In the genomic region with DNA sequence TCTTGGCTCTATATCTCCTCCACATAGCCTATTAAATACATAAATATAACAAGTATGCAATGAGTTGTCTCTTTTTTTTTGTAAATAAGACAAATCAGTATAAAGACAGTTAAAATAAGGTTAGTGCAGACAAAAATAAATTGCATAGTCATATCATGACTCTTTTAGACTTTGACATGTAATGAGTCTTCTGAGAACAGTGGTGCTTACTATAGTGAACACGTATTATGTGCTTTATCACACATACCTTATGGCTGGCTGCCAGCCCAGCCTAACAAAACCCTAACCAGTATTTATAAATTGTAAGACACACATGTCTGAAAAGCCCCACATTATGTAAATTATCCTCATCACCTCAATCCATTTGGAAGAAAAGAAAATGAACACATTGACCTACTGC, we compare ENCODE assay signal across 25 cellular contexts. TPM values are rescaled to one million over a fixed set of nuclear protein-coding genes. Genes with fewer than 3 reads are reported as not detected.
DNase-seq lines count a peak whose midpoint lies in the region; ATAC-seq, FAIRE-seq and TF ChIP-seq lines count a peak whose summit lies in the region.
"Had no signal": no experiment of that assay in that cellular context is flagged by ENCODE, and none has a peak within 500 bp of the region (broad histone marks: within the 10 kb centered on the region; RNA-seq: fewer than 3 reads in every experiment).

No MANE protein-coding gene starts in this region.

- peak overlapping the region in 1 of 2 experiments; percentile 6; a peak in 1 of 4 replicates for H3K9ac ChIP-seq in K562 (ENCODE audit: insufficient read depth in 1 of 2, low read depth in 2 of 2, low read length in 2 of 2)

- FAIRE-seq in K562 (lab: Jason Lieb, UNC): peak; percentile 11
- FAIRE-seq: G401.6 had no signal

- BruUV-seq in K562 (replicated peaks; lab: Mats Ljungman, UMichigan): no TSS peak

- TF ChIP-seq POLR2A in K562 (conservative IDR thresholded peaks at IDR 0.05) (no peak), testis (IDR thresholded peaks at IDR 0.05) (no peak)

- H3K27ac Mint-ChIP-seq in WTC11: no peak overlapping the region
- H3K27ac Mint-ChIP-seq: activated naive CD8-positive, alpha-beta T cell; endodermal cell; nephron progenitor cell had no signal

- peaks cover 4% of the 10 kb centered on the region for H3K9me3 Mint-ChIP-seq in WTC11
- H3K9me3 Mint-ChIP-seq: endodermal cell had no signal

- no peaks in the 10 kb centered on the region for H3K27me3 Mint-ChIP-seq in WTC11 (ENCODE audit: low read depth)
- H3K27me3 Mint-ChIP-seq: activated naive CD8-positive, alpha-beta T cell had no signal

- no peak overlapping the region for H3K27ac ChIP-seq in cardiac muscle cell
- H3K27ac ChIP-seq in left ventricle myocardium inferior (replicated peaks): no peak overlapping the region
- peak overlapping the region; percentile 1; the same call in 1 of the 3 replicates for H3K27ac ChIP-seq in K562 (ENCODE audit: extremely low read depth, low read depth, low read length)
- H3K27ac ChIP-seq in testis: peak overlapping the region; percentile 12 to 62
- H3K27ac ChIP-seq: RWPE1, thyroid gland had no signal

- peak overlapping the region; percentile 9; the same call in 1 of the 2 replicates for H2AFZ ChIP-seq in K562 (ENCODE audit: low read depth, low read length)

- POLR2A ChIA-PET in K562 (lab: Yijun Ruan, JAX): interaction anchor here (1.2 to 1.3 kb wide), 3 partner anchors 8 to 83 kb away, joined by 3 to 4 read pairs (median 3); no protein-coding TSS in a partner anchor
- POLR2A ChIA-PET in WTC11 (lab: Charles Lee): no interaction called here

- no peak for TF ChIP-seq RAD21 in K562 (CRISPR knock-in tag; conservative IDR thresholded peaks at IDR 0.05 in 1 of 2, IDR thresholded peaks at IDR 0.05 in 1 of 2)

- peaks cover 39% of the 10 kb centered on the region for H3K36me3 Mint-ChIP-seq in WTC11
- H3K36me3 Mint-ChIP-seq: activated naive CD8-positive, alpha-beta T cell had no signal

- H3K4me3 ChIP-seq in cardiac muscle cell (no peak overlapping the region), left ventricle myocardium inferior (no peak overlapping the region), K562 (no peak overlapping the region), testis (no peak overlapping the region)
- H3K4me3 ChIP-seq: thyroid gland had no signal

- peak; percentile 41 for ATAC-seq in HG03342 (IDR thresholded peaks at IDR 0.05; ENCODE audit: unreplicated experiment)
- peak; percentile 84 for ATAC-seq in K562
- no peak for ATAC-seq in HG02642 (IDR thresholded peaks at IDR 0.05; ENCODE audit: poor library complexity, unreplicated experiment)
- ATAC-seq in WTC11: no peak
- ATAC-seq: left lobe of liver had no signal

- no peaks in the 10 kb centered on the region for H4K20me1 ChIP-seq in K562 (replicated peaks; ENCODE audit: control insufficient read depth, insufficient read depth, low read length)

- no peaks in the 10 kb centered on the region for H3K79me2 ChIP-seq in K562 (ENCODE audit: control insufficient read depth, insufficient read depth, low read length)

- CTCF ChIA-PET in K562 (lab: Yijun Ruan, JAX; ENCODE audit: low intra/inter-chr PET ratio): interaction anchor here (0.6 kb wide), 1 partner anchor 1188 kb away, joined by 4 read pairs; no protein-coding TSS in a partner anchor
- CTCF ChIA-PET in WTC11 (lab: Charles Lee): no interaction called here

- H3K36me3 ChIP-seq in cardiac muscle cell (no peaks in the 10 kb centered on the region), left ventricle myocardium inferior (no peaks in the 10 kb centered on the region), K562 (ENCODE audit: control insufficient read depth, insufficient read depth, low read length) (peaks cover 50% of the 10 kb centered on the region), testis (ENCODE audit: low read depth, missing control alignments) (no peaks in the 10 kb centered on the region)
- H3K36me3 ChIP-seq: thyroid gland had no signal

- no peaks in the 10 kb centered on the region for H3K9me3 ChIP-seq in cardiac muscle cell (ENCODE audit: low read depth)
- no peaks in the 10 kb centered on the region for H3K9me3 ChIP-seq in left ventricle myocardium inferior (replicated peaks)
- no peaks in the 10 kb centered on the region for H3K9me3 ChIP-seq in K562 (replicated peaks; ENCODE audit: control insufficient read depth, insufficient read depth, low read depth, low read length)
- no peaks in the 10 kb centered on the region for H3K9me3 ChIP-seq in testis
- H3K9me3 ChIP-seq: thyroid gland had no signal

- no peak overlapping the region for H3K4me3 Mint-ChIP-seq in WTC11
- H3K4me3 Mint-ChIP-seq: activated naive CD8-positive, alpha-beta T cell; endodermal cell; nephron progenitor cell had no signal

- TF ChIP-seq CTCF in cardiac muscle cell (IDR thresholded peaks at IDR 0.05; ENCODE audit: low read depth, low read length) (no peak), left ventricle myocardium inferior (IDR thresholded peaks at IDR 0.05; ENCODE audit: borderline replicate concordance) (no peak), K562 (IDR thresholded peaks at IDR 0.05 in 2 of 3, conservative IDR thresholded peaks at IDR 0.05 in 1 of 3; ENCODE audit: insufficient read depth in 2 of 3, low read depth in 1 of 3, low read length in 3 of 3) (0 out of 6 replicates have a peak, but pooled peaks of 1 of the 3 experiments have one; percentile 4), testis (IDR thresholded peaks at IDR 0.05) (no peak), WTC11 (IDR thresholded peaks at IDR 0.05) (no peak)

- peaks cover 22% of the 10 kb centered on the region for H3K4me1 ChIP-seq in cardiac muscle cell (ENCODE audit: low read depth)
- H3K4me1 ChIP-seq in left ventricle myocardium inferior: peaks cover 22% of the 10 kb centered on the region
- peaks cover 0 to 11% of the 10 kb centered on the region in 2 experiments; a peak in 2 of 5 replicates for H3K4me1 ChIP-seq in K562 (replicated peaks in 1 of 2; ENCODE audit: control insufficient read depth in 2 of 2, insufficient read depth in 2 of 2, low read length in 2 of 2)
- H3K4me1 ChIP-seq in testis: peaks cover 34% of the 10 kb centered on the region
- H3K4me1 ChIP-seq: thyroid gland had no signal

- DNase-seq in cardiac muscle cell (ENCODE audit: low read depth in 1 of 2, low spot score in 1 of 2): peak; percentile 4 to 14
- DNase-seq in left ventricle myocardium inferior: no peak
- DNase-seq in K562 (ENCODE audit: extremely low read depth in 1 of 4, low spot score in 3 of 4): peak in 3 of 4 experiments; percentile 18 to 72 (median 47)
- DNase-seq in testis: peak; percentile 24
- DNase-seq in GM19240 (ENCODE audit: insufficient read length, low spot score): no peak
- DNase-seq in WTC11 (ENCODE audit: low spot score): no peak
- DNase-seq: activated CD4-positive, alpha-beta T cell treated with anti-CD3 and anti-CD28 coated beads for 4 hours; DMS153; endodermal cell; HCEC 1CT; KBM-7; MV-4-11; NCI-H187 treated with DMSO at 0.1 percent for 48 hours; NCI-H446; nephron progenitor cell; posterior cingulate gyrus; stimulated activated CD4-positive, alpha-beta T cell treated with anti-CD3 and anti-CD28 coated beads, Interleukin-1b, Interleukin-23, amount 100 ng/mL, for 48 hours; stimulated activated naive CD4-positive, alpha-beta T cell; thyroid gland had no signal

- WGBS in K562 (ENCODE audit: insufficient coverage, low coverage, missing lambda C conversion rate): 13% methylated on average over 1 of the region's 1 CpG
- 52 to 78% methylated on average over 1 of the region's 1 CpG for WGBS in testis, 2 donors

- H3K4me2 ChIP-seq in K562 (ENCODE audit: insufficient read depth, low read length): peak overlapping the region; percentile 13; the same call in 1 of the 2 replicates

- in situ Hi-C loops in K562 (cut with MboI): no loop called here

- TF ChIP-seq EP300 in K562 (IDR thresholded peaks at IDR 0.05; ENCODE audit: low read length): no peak

- H3K27me3 ChIP-seq in cardiac muscle cell: no peaks in the 10 kb centered on the region
- no peaks in the 10 kb centered on the region for H3K27me3 ChIP-seq in left ventricle myocardium inferior (ENCODE audit: low read depth)
- H3K27me3 ChIP-seq in K562 (ENCODE audit: control insufficient read depth in 2 of 2, insufficient read depth in 2 of 2, low read length in 2 of 2): no peaks in the 10 kb centered on the region
- no peaks in the 10 kb centered on the region for H3K27me3 ChIP-seq in testis
- H3K27me3 ChIP-seq: thyroid gland had no signal

- H3K9me1 ChIP-seq in K562 (ENCODE audit: control insufficient read depth, insufficient read depth, low read length): no peaks in the 10 kb centered on the region

- H3K4me1 Mint-ChIP-seq in WTC11: peaks cover 2% of the 10 kb centered on the region; the same call in 1 of the 2 replicates
- H3K4me1 Mint-ChIP-seq: nephron progenitor cell had no signal

- intact Hi-C loops in left ventricle myocardium inferior (cut with micrococcal nuclease): no loop called here
- intact Hi-C loops in K562 (cut with micrococcal nuclease): no loop called here
- intact Hi-C loops in testis (cut with DNase I; ENCODE audit: low total_unique reads): no loop called here

RNA-seq across cellular contexts. Expression of a gene that starts 29.1 kb away (rescaled TPM):
- not detected in 2 replicates for total RNA-seq in cardiac muscle cell
- polyA plus RNA-seq in cardiac muscle cell: not detected in 2 replicates
- not detected for total RNA-seq in left ventricle myocardium inferior
- total RNA-seq in K562 (2011; cell fraction: chromatin; rRNA removed; ENCODE audit: low replicate concordance): not detected in 2 replicates
- total RNA-seq in K562 (2011; cell fraction: nucleolus; rRNA removed): not detected in 2 replicates
- not detected in 2 replicates for total RNA-seq in K562 (2011; cell fraction: nucleoplasm; rRNA removed)
- not detected in 2 replicates for total RNA-seq in K562 (2014; rRNA removed)
- not detected in 2 replicates for total RNA-seq in K562 (2014; rRNA removed; fragmentation: Illumina TruSeq; extraction: Trizol)
- total RNA-seq in K562 (2015; rRNA removed; fragmentation: Illumina TruSeq; extraction: Trizol): not detected in 2 replicates
- total RNA-seq in K562 (2021): not detected in 2 replicates
- 0.08 TPM in 1 of 2 replicates, not detected in the other for polyA plus RNA-seq in K562 (2011; rRNA removed)
- not detected in 2 replicates for polyA plus RNA-seq in K562 (2011; cell fraction: cytosol; rRNA removed)
- polyA plus RNA-seq in K562 (2011; cell fraction: nucleus; rRNA removed): 0.06 TPM in 1 of 2 replicates, not detected in the other
- polyA plus RNA-seq in K562 (2012): 0.14 TPM in 1 of 2 replicates, not detected in the other
- not detected in 2 replicates for polyA plus RNA-seq in K562 (2014; fragmentation: Illumina TruSeq; extraction: Trizol)
- not detected for polyA plus RNA-seq in K562 (2014; fragmentation: Nextera tagmentation; extraction: Ambion mirVana)
- not detected in 2 replicates for polyA plus RNA-seq in K562 (2014; rRNA removed)
- not detected in 2 replicates for polyA minus RNA-seq in K562 (2011; rRNA and poly(A)+ RNA removed)
- not detected in 2 replicates for polyA minus RNA-seq in K562 (2011; cell fraction: cytosol; rRNA and poly(A)+ RNA removed)
- not detected in 2 replicates for polyA minus RNA-seq in K562 (2011; cell fraction: nucleus; rRNA and poly(A)+ RNA removed)
- under 1 TPM; 0.31 TPM for total RNA-seq in testis
- 0.70 TPM for polyA plus RNA-seq in testis (ENCODE audit: insufficient read depth, low read depth, low replicate concordance)
- total RNA-seq in WTC11 (2021): not detected in 3 replicates
- total RNA-seq: endodermal cell, thyroid gland had no signal

RNA-seq across cellular contexts. Expression of a gene that starts 50.3 kb away (rescaled TPM):
- 3.3 and 43.7 TPM in 2 replicates for total RNA-seq in cardiac muscle cell
- 3.4 and 21.1 TPM in 2 replicates for polyA plus RNA-seq in cardiac muscle cell
- 0.44 TPM for total RNA-seq in left ventricle myocardium inferior
- total RNA-seq in K562 (2011; cell fraction: chromatin; rRNA removed; ENCODE audit: low replicate concordance): 25.1 and 120 TPM in 2 replicates
- 17.5 and 27.9 TPM in 2 replicates for total RNA-seq in K562 (2011; cell fraction: nucleolus; rRNA removed)
- 48.8 and 68.2 TPM in 2 replicates for total RNA-seq in K562 (2011; cell fraction: nucleoplasm; rRNA removed)
- total RNA-seq in K562 (2014; rRNA removed): 49.1 and 55.6 TPM in 2 replicates
- total RNA-seq in K562 (2014; rRNA removed; fragmentation: Illumina TruSeq; extraction: Trizol): 84.4 and 92.9 TPM in 2 replicates
- total RNA-seq in K562 (2015; rRNA removed; fragmentation: Illumina TruSeq; extraction: Trizol): 70.1 and 75.3 TPM in 2 replicates
- 56.2 and 57.1 TPM in 2 replicates for total RNA-seq in K562 (2021)
- 20.9 and 44.1 TPM in 2 replicates for polyA plus RNA-seq in K562 (2011; rRNA removed)
- polyA plus RNA-seq in K562 (2011; cell fraction: cytosol; rRNA removed): 3.4 and 6.5 TPM in 2 replicates
- 27.2 and 34.1 TPM in 2 replicates for polyA plus RNA-seq in K562 (2011; cell fraction: nucleus; rRNA removed)
- polyA plus RNA-seq in K562 (2012): 26.8 and 27.4 TPM in 2 replicates
- 38.9 and 46.4 TPM in 2 replicates for polyA plus RNA-seq in K562 (2014; fragmentation: Illumina TruSeq; extraction: Trizol)
- polyA plus RNA-seq in K562 (2014; fragmentation: Nextera tagmentation; extraction: Ambion mirVana): 10 to 100 TPM; 22.7 to 25.5 TPM
- 29.5 and 34.6 TPM in 2 replicates for polyA plus RNA-seq in K562 (2014; rRNA removed)
- 99.8 and 125 TPM in 2 replicates for polyA minus RNA-seq in K562 (2011; rRNA and poly(A)+ RNA removed)
- polyA minus RNA-seq in K562 (2011; cell fraction: cytosol; rRNA and poly(A)+ RNA removed): 28.4 and 49.2 TPM in 2 replicates
- 79.3 and 109 TPM in 2 replicates for polyA minus RNA-seq in K562 (2011; cell fraction: nucleus; rRNA and poly(A)+ RNA removed)
- 10 to 100 TPM; 10.6 to 13.4 TPM for total RNA-seq in testis
- polyA plus RNA-seq in testis (ENCODE audit: insufficient read depth, low read depth, low replicate concordance): 1.6 TPM
- total RNA-seq in WTC11 (2021): 39.0 to 44.5 TPM (median 40.5 TPM) in 3 replicates

Comparison
In these comparisons a context has a peak if more than half of its experiments do, and no peak if none do; other contexts are left out.
1. DNase-seq: peak in cardiac muscle cell (2 of 2), K562 (3 of 4) and testis (single experiment); none in left ventricle myocardium inferior (single experiment), GM19240 (single experiment) and WTC11 (single experiment).
2. H3K27ac ChIP-seq: peak in K562 (single experiment) and testis (2 of 2); none in cardiac muscle cell (single experiment) and left ventricle myocardium inferior (single experiment).
3. ATAC-seq: peak in HG03342 (single experiment) and K562 (single experiment); none in HG02642 (single experiment) and WTC11 (single experiment).